15 cellular contexts compared by ENCODE assay signal in genomic region chr10:114491419-114491818, GRCh38.
DNase-seq lines count a peak whose midpoint lies in the region; ATAC-seq and TF ChIP-seq lines count a peak whose summit lies in the region.
"Had no signal": no experiment of that assay in that cellular context is flagged by ENCODE, and none has a peak within 500 bp of the region (broad histone marks: within the 10 kb centered on the region; RNA-seq: fewer than 3 reads in every experiment).

No MANE protein-coding gene starts in this region.

- H3K27ac ChIP-seq in CD4-positive, alpha-beta memory T cell (ENCODE audit: low read depth, low read length), result no peak overlapping the region

- no peaks in the 10 kb centered on the region for H3K27me3 Mint-ChIP-seq in CD4-positive, alpha-beta memory T cell
- no peaks in the 10 kb centered on the region for H3K27me3 Mint-ChIP-seq in neural crest cell (ENCODE audit: low read depth)
- H3K27me3 Mint-ChIP-seq: progenitor cell of endocrine pancreas had no signal

- TF ChIP-seq CTCF in epithelial cell of esophagus (IDR thresholded peaks at IDR 0.05; ENCODE audit: insufficient read depth, low read depth, low read length, missing control alignments), result no peak
- TF ChIP-seq CTCF in neural crest cell (conservative IDR thresholded peaks at IDR 0.05), result no peak

- no peaks in the 10 kb centered on the region for H3K27me3 ChIP-seq in CD4-positive, alpha-beta memory T cell (ENCODE audit: insufficient read depth, low read length)

- CTCF ChIA-PET in CD4-positive, alpha-beta memory T cell (lab: Charles Lee; ENCODE audit: partially characterized antibody), result interaction anchor here (1.2 to 3.5 kb wide), 4 partner anchors 10 to 62 kb away, joined by 3 to 15 read pairs (median 10); no protein-coding TSS in a partner anchor

- H3K4me3 ChIP-seq in CD4-positive, alpha-beta memory T cell (ENCODE audit: low read length in 2 of 2), result no peak overlapping the region
- no peak overlapping the region for H3K4me3 ChIP-seq in epithelial cell of esophagus (ENCODE audit: low read length)
- H3K4me3 ChIP-seq: GM23338, K562, mucosa of descending colon had no signal

- peaks cover 27% of the 10 kb centered on the region for H3K36me3 ChIP-seq in CD4-positive, alpha-beta memory T cell (ENCODE audit: insufficient read depth, low read length)

- peaks cover 47% of the 10 kb centered on the region for H3K4me1 ChIP-seq in CD4-positive, alpha-beta memory T cell (ENCODE audit: insufficient read depth, low read length)

- intact Hi-C loops in CD4-positive, alpha-beta memory T cell (cut with micrococcal nuclease), result no loop called here

- H3K4me3 Mint-ChIP-seq in CD4-positive, alpha-beta memory T cell, result peak overlapping the region in 2 of 8 donors; percentile 41 to 74
- no peak overlapping the region for H3K4me3 Mint-ChIP-seq in neural crest cell
- H3K4me3 Mint-ChIP-seq: GM23338 had no signal

- H3K9me3 Mint-ChIP-seq in CD4-positive, alpha-beta memory T cell, result peaks cover 0 to 2% (median 0%) of the 10 kb centered on the region in 8 donors
- H3K9me3 Mint-ChIP-seq in neural crest cell, result peaks cover 5% of the 10 kb centered on the region
- H3K9me3 Mint-ChIP-seq: GM23338 had no signal

- no peaks in the 10 kb centered on the region for H3K9me3 ChIP-seq in CD4-positive, alpha-beta memory T cell (ENCODE audit: control insufficient read depth in 1 of 2, low read length in 2 of 2)
- H3K9me3 ChIP-seq: mucosa of descending colon had no signal

- POLR2A ChIA-PET in CD4-positive, alpha-beta memory T cell (lab: Charles Lee; ENCODE audit: partially characterized antibody), result interaction anchor here (0.9 to 2.7 kb wide), 2 partner anchors 35 to 52 kb away, joined by 3 to 25 read pairs; no protein-coding TSS in a partner anchor

- no peak for DNase-seq in CD4-positive, alpha-beta memory T cell
- DNase-seq in NCI-H446 (lab: John Stamatoyannopoulos, UW), result peak; percentile 76 to 83
- DNase-seq in epithelial cell of esophagus (ENCODE audit: low read depth), result peak; percentile 70
- no peak for DNase-seq in neural crest cell (ENCODE audit: low read depth, low spot score)
- no peak for DNase-seq in NCI-H1417 (lab: John Stamatoyannopoulos, UW)
- DNase-seq in HK-2 (ENCODE audit: unreplicated experiment), result no peak
- DNase-seq: GF-D8; mucosa of descending colon; NCI-H2081 treated with DMSO at 0.1 percent for 48 hours; NCI-H82; stimulated activated CD4-positive, alpha-beta T cell treated with anti-CD3 and anti-CD28 coated beads, Interleukin-1b, Interleukin-23, amount 100 ng/mL, for 48 hours had no signal

- peak overlapping the region in 5 of 7 donors; percentile 65 to 88 (median 68) for H3K27ac Mint-ChIP-seq in CD4-positive, alpha-beta memory T cell
- peak overlapping the region; percentile 53 for H3K27ac Mint-ChIP-seq in neural crest cell (ENCODE audit: unreplicated experiment)
- H3K27ac Mint-ChIP-seq: GM23338, progenitor cell of endocrine pancreas had no signal

- H3K4me1 Mint-ChIP-seq in CD4-positive, alpha-beta memory T cell, result peaks cover 37 to 61% (median 48%) of the 10 kb centered on the region in 4 donors
- peaks cover 70% of the 10 kb centered on the region for H3K4me1 Mint-ChIP-seq in neural crest cell

- H3K36me3 Mint-ChIP-seq in CD4-positive, alpha-beta memory T cell, result peaks cover 38 to 71% of the 10 kb centered on the region in 2 donors
- H3K36me3 Mint-ChIP-seq in neural crest cell (ENCODE audit: low read depth), result peaks cover 7% of the 10 kb centered on the region

- no peak for ATAC-seq in HG02840 (IDR thresholded peaks at IDR 0.05; ENCODE audit: low FRiP score, unreplicated experiment)
- ATAC-seq: GM23338, K562, mucosa of descending colon had no signal

Comparison
In these comparisons a context has a peak if more than half of its experiments do, and no peak if none do; other contexts are left out.
1. DNase-seq: peak in NCI-H446 (2 of 2) and epithelial cell of esophagus (single experiment); none in CD4-positive, alpha-beta memory T cell (0 of 5), neural crest cell (single experiment), NCI-H1417 (0 of 3) and HK-2 (single experiment).